In the genomic region with DNA sequence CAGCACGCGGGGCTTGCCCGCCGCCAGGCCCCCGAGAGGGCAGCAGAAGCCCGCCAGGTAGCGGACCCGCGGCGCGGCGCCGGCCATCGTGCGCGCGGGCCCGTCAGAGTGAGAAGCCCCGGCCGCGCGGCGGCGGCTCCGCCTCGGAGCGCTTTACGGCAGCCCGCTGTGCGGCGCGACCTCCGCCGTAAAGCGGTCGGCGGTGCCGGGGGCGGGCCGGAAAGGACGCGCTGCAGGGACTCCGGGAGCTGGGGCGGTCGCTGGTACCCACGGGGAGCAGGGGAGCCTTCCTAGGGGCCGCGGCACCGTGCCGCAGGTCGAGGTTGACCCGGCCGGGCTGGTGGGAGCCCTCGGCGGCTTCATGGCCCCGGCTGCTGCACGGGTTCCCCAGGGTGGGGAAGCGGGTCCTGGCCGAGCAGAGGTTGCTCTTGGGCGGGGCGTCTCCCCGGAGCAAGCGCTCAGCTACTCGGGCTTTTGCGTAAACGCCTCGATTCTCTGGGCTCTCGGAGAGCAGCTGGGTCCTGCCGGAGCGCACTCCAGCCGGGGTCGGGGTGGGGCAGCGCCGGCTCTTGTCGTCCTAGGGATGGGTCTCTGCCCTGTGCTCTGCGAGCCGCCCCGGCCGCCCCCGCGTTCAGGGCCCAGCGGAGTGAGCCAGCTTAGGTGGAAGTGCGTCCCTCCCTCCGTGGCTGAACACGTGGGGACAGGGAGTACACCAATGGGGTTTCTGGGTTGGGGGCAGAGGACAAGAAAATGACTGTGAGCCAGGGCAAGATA, we compare ENCODE assay signal across 8 cellular contexts. TPM values are rescaled to one million over a fixed set of nuclear protein-coding genes. Genes with fewer than 3 reads are reported as not detected.
DNase-seq lines count a peak whose midpoint lies in the region; ATAC-seq, FAIRE-seq and TF ChIP-seq lines count a peak whose summit lies in the region.

A gene with protein sequence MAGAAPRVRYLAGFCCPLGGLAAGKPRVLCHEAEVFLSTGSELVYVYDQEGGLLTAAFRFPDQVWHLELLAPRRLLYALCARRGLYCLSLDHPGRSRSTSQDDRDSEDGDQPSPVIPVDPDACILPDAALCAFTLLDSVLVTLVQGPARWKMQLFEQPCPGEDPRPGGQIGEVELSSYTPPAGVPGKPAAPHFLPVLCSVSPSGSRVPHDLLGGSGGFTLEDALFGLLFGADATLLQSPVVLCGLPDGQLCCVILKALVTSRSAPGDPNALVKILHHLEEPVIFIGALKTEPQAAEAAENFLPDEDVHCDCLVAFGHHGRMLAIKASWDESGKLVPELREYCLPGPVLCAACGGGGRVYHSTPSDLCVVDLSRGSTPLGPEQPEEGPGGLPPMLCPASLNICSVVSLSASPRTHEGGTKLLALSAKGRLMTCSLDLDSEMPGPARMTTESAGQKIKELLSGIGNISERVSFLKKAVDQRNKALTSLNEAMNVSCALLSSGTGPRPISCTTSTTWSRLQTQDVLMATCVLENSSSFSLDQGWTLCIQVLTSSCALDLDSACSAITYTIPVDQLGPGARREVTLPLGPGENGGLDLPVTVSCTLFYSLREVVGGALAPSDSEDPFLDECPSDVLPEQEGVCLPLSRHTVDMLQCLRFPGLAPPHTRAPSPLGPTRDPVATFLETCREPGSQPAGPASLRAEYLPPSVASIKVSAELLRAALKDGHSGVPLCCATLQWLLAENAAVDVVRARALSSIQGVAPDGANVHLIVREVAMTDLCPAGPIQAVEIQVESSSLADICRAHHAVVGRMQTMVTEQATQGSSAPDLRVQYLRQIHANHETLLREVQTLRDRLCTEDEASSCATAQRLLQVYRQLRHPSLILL (minus strand): TSS at position 110 of the 774 bp plus-strand sequence. CDS start 23 bp downstream, at position 87.

- TF ChIP-seq POLR2A in spleen (IDR thresholded peaks at IDR 0.05) = peak in 2 of 3 donors; percentile 12 to 19

- H3K27me3 ChIP-seq in bronchial epithelial cell (ENCODE audit: control insufficient read depth, insufficient read depth, low read length) = no peaks in the 10 kb centered on the region
- H3K27me3 ChIP-seq in spleen (replicated peaks in 1 of 7) = no peaks in the 10 kb centered on the region

- TF ChIP-seq CTCF in GM13976 (IDR thresholded peaks at IDR 0.05; ENCODE audit: borderline replicate concordance, control extremely low read depth, extremely low read depth, insufficient read depth, missing control alignments) = no peak
- no peak for TF ChIP-seq CTCF in WTC11 (IDR thresholded peaks at IDR 0.05)
- no peak for TF ChIP-seq CTCF in bronchial epithelial cell (IDR thresholded peaks at IDR 0.05; ENCODE audit: insufficient read depth, low read length, severe bottlenecking)
- no peak for TF ChIP-seq CTCF in spleen (IDR thresholded peaks at IDR 0.05 in 8 of 11, conservative IDR thresholded peaks at IDR 0.05 in 3 of 11)

- H3K36me3 ChIP-seq in bronchial epithelial cell (ENCODE audit: control insufficient read depth, insufficient read depth, low read length) (peaks cover 23% of the 10 kb centered on the region), spleen (peaks cover 0 to 52% (median 35%) of the 10 kb centered on the region in 6 donors)

- DNase-seq in GM13976 (ENCODE audit: low spot score) = peak; percentile 96
- peak; percentile 37 for DNase-seq in NCI-H2107 treated with DMSO at 0.1 percent for 48 hours (lab: John Stamatoyannopoulos, UW; ENCODE audit: unreplicated experiment)
- DNase-seq in WTC11 (ENCODE audit: low spot score) = peak; percentile 79
- peak; percentile 49 for DNase-seq in bronchial epithelial cell (ENCODE audit: low read depth)
- peak; percentile 77 for DNase-seq in inferior parietal cortex (ENCODE audit: extremely low spot score)
- DNase-seq in spleen = peak; percentile 95

- ATAC-seq in HG02588 (IDR thresholded peaks at IDR 0.05; ENCODE audit: unreplicated experiment) (peak; percentile 47), WTC11 (peak; percentile 44), HG03378 (IDR thresholded peaks at IDR 0.05; ENCODE audit: unreplicated experiment) (no peak)

- in situ Hi-C loops in GM13976 (cut with MboI; ENCODE audit: low sequenced_read_pairs, unreplicated experiment) = no loop called here

- no peaks in the 10 kb centered on the region for H3K9me3 Mint-ChIP-seq in WTC11

- peak within 1 kb of the TSS; percentile 84 to 95 (median 90) for H3K27ac ChIP-seq in spleen

- no peaks in the 10 kb centered on the region for H3K27me3 Mint-ChIP-seq in WTC11 (ENCODE audit: low read depth)

- H3K4me1 ChIP-seq in spleen = peaks cover 19 to 79% (median 60%) of the 10 kb centered on the region in 6 donors

- FAIRE-seq in bronchial epithelial cell (lab: Jason Lieb, UNC) = no peak

- H3K4me1 Mint-ChIP-seq in WTC11 = peaks cover 20% of the 10 kb centered on the region

- H3K36me3 Mint-ChIP-seq in WTC11 = peaks cover 16% of the 10 kb centered on the region

- no peaks in the 10 kb centered on the region for H3K9me3 ChIP-seq in spleen

- WGBS in spleen, 5 donors = 0% methylated on average over 3 to 85 of the region's 85 CpGs

- peak within 1 kb of the TSS; percentile 92 for H3K27ac Mint-ChIP-seq in WTC11

- H3K4me3 ChIP-seq in bronchial epithelial cell (ENCODE audit: low read depth, low read length) = peak within 1 kb of the TSS; percentile 77
- H3K4me3 ChIP-seq in spleen = peak within 1 kb of the TSS; percentile 74 to 100 (median 98)

- peak within 1 kb of the TSS; percentile 88 for H3K4me3 Mint-ChIP-seq in WTC11

- POLR2A ChIA-PET in WTC11 (lab: Charles Lee) = interaction anchor here (0.8 to 1.3 kb wide), 6 partner anchors 15 to 554 kb away, joined by 3 to 4 read pairs (median 3); a partner anchor contains a TSS

- CTCF ChIA-PET in WTC11 (lab: Charles Lee) = interaction anchor here (0.6 to 2.2 kb wide), 14 partner anchors 9 to 299 kb away, joined by 3 to 14 read pairs (median 4); a partner anchor contains a TSS

- intact Hi-C loops in spleen (cut with DNase I; ENCODE audit: low total_unique reads) = no loop called here

TF ChIP-seq in WTC11, 78 proteins besides CTCF, POLR2A, EP300 and RAD21 (continues in another document):
- TF ChIP-seq, protein P1, sequence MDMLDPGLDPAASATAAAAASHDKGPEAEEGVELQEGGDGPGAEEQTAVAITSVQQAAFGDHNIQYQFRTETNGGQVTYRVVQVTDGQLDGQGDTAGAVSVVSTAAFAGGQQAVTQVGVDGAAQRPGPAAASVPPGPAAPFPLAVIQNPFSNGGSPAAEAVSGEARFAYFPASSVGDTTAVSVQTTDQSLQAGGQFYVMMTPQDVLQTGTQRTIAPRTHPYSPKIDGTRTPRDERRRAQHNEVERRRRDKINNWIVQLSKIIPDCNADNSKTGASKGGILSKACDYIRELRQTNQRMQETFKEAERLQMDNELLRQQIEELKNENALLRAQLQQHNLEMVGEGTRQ (CRISPR knock-in tag; IDR thresholded peaks at IDR 0.05) = peak; percentile 53
- TF ChIP-seq, protein P2, sequence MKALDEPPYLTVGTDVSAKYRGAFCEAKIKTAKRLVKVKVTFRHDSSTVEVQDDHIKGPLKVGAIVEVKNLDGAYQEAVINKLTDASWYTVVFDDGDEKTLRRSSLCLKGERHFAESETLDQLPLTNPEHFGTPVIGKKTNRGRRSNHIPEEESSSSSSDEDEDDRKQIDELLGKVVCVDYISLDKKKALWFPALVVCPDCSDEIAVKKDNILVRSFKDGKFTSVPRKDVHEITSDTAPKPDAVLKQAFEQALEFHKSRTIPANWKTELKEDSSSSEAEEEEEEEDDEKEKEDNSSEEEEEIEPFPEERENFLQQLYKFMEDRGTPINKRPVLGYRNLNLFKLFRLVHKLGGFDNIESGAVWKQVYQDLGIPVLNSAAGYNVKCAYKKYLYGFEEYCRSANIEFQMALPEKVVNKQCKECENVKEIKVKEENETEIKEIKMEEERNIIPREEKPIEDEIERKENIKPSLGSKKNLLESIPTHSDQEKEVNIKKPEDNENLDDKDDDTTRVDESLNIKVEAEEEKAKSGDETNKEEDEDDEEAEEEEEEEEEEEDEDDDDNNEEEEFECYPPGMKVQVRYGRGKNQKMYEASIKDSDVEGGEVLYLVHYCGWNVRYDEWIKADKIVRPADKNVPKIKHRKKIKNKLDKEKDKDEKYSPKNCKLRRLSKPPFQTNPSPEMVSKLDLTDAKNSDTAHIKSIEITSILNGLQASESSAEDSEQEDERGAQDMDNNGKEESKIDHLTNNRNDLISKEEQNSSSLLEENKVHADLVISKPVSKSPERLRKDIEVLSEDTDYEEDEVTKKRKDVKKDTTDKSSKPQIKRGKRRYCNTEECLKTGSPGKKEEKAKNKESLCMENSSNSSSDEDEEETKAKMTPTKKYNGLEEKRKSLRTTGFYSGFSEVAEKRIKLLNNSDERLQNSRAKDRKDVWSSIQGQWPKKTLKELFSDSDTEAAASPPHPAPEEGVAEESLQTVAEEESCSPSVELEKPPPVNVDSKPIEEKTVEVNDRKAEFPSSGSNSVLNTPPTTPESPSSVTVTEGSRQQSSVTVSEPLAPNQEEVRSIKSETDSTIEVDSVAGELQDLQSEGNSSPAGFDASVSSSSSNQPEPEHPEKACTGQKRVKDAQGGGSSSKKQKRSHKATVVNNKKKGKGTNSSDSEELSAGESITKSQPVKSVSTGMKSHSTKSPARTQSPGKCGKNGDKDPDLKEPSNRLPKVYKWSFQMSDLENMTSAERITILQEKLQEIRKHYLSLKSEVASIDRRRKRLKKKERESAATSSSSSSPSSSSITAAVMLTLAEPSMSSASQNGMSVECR (CRISPR knock-in tag; IDR thresholded peaks at IDR 0.05; ENCODE audit: borderline replicate concordance) = 0 out of 2 replicates have a peak, but pooled peaks have one; percentile 1
- TF ChIP-seq, protein P3, sequence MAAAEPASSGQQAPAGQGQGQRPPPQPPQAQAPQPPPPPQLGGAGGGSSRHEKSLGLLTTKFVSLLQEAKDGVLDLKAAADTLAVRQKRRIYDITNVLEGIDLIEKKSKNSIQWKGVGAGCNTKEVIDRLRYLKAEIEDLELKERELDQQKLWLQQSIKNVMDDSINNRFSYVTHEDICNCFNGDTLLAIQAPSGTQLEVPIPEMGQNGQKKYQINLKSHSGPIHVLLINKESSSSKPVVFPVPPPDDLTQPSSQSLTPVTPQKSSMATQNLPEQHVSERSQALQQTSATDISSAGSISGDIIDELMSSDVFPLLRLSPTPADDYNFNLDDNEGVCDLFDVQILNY (CRISPR knock-in tag; IDR thresholded peaks at IDR 0.05) = peak; percentile 67
- TF ChIP-seq, protein P4, sequence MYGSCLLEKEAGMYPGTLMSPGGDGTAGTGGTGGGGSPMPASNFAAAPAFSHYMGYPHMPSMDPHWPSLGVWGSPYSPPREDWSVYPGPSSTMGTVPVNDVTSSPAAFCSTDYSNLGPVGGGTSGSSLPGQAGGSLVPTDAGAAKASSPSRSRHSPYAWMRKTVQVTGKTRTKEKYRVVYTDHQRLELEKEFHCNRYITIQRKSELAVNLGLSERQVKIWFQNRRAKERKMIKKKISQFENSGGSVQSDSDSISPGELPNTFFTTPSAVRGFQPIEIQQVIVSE (CRISPR knock-in tag; IDR thresholded peaks at IDR 0.05; ENCODE audit: borderline replicate concordance) = no peak

RNA-seq across cellular contexts. Expression of the gene that starts here (rescaled TPM):
- total RNA-seq in WTC11 (2021) = 44.7 to 54.7 TPM (median 47.8 TPM) in 3 replicates
- 10.5 and 12.8 TPM in 2 replicates for total RNA-seq in bronchial epithelial cell
- total RNA-seq in spleen = 10 to 100 TPM; 36.8 to 59.2 (median 50.2) TPM
- polyA plus RNA-seq in spleen = 10 to 100 TPM; 32.2 to 77.2 (median 52.0) TPM

Comparison
In these comparisons a context has a peak if more than half of its experiments do, and no peak if none do; other contexts are left out.
1. DNase-seq: peak in every context shown above with its lines; median percentile 96 in GM13976; 95 in spleen; 79 in WTC11; 77 in inferior parietal cortex; 49 in bronchial epithelial cell; 37 in NCI-H2107 treated with DMSO at 0.1 percent for 48 hours.